In the genomic region with DNA sequence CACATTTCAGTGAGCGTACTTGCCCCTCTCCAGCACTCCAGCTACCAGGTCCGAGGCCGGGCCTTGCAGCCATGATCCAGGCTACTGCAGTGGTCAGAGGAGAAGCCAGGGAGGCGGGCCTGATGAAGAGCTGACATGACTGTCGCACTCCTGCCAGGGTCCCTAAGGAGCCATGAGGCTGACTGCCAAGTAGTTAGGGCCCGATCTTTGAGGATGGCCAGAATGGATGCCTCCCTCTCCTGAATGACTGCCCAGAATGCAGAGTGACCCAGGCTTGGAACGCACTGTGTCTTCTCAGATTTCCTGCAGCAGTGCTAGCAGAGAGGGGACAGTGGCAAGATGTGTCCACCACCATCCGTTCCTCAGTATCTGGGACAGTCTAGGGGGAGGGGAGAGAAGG, we compare ENCODE assay signal across 13 cellular contexts. TPM values are rescaled to one million over a fixed set of nuclear protein-coding genes. Genes with fewer than 3 reads are reported as not detected.
DNase-seq lines count a peak whose midpoint lies in the region; ATAC-seq and TF ChIP-seq lines count a peak whose summit lies in the region.
"Had no signal": no experiment of that assay in that cellular context is flagged by ENCODE, and none has a peak within 500 bp of the region (broad histone marks: within the 10 kb centered on the region; RNA-seq: fewer than 3 reads in every experiment).

No MANE protein-coding gene starts in this region.

- H3K9me3 ChIP-seq in heart left ventricle (peaks cover 0 to under 1% (median 0%) of the 10 kb centered on the region in 12 donors), right atrium auricular region (no peaks in the 10 kb centered on the region), psoas muscle (no peaks in the 10 kb centered on the region)
- H3K9me3 ChIP-seq: BE2C, HAP-1 had no signal

- no peaks in the 10 kb centered on the region for H3K36me3 ChIP-seq in heart left ventricle
- no peaks in the 10 kb centered on the region for H3K36me3 ChIP-seq in right atrium auricular region
- no peaks in the 10 kb centered on the region for H3K36me3 ChIP-seq in psoas muscle (ENCODE audit: insufficient read depth in 1 of 2, low read depth in 1 of 2)
- H3K36me3 ChIP-seq: BE2C, HAP-1 had no signal

- H3K27ac ChIP-seq in heart left ventricle (no peak overlapping the region), right atrium auricular region (no peak overlapping the region), psoas muscle (no peak overlapping the region)
- H3K27ac ChIP-seq: C4-2B had no signal

- peak; percentile 15 to 47 (median 36) for ATAC-seq in heart left ventricle
- peak; percentile 65 to 68 for ATAC-seq in left cardiac atrium
- ATAC-seq in psoas muscle = peak; percentile 88 to 97 (median 93)
- ATAC-seq in GM18520 (IDR thresholded peaks at IDR 0.05; ENCODE audit: unreplicated experiment) = no peak

- H3K27me3 ChIP-seq in heart left ventricle (peaks cover 0 to 44% (median 10%) of the 10 kb centered on the region in 9 donors), right atrium auricular region (no peaks in the 10 kb centered on the region), psoas muscle (ENCODE audit: insufficient read depth in 3 of 3, low read length in 2 of 3) (peaks cover 0 to 6% (median 0%) of the 10 kb centered on the region in 3 donors)
- H3K27me3 ChIP-seq: BE2C had no signal

- DNase-seq in heart left ventricle (peak in 3 of 5 donors; percentile 12 to 42 (median 23)), right atrium auricular region (ENCODE audit: low spot score) (no peak), left cardiac atrium (no peak), psoas muscle (peak; percentile 39 to 83), KG1 (lab: John Stamatoyannopoulos, UW) (no peak), cerebellum (ENCODE audit: low spot score) (no peak)
- DNase-seq: BE2C; CD4-positive, alpha-beta memory T cell; DMS79 had no signal

- WGBS in heart left ventricle, 4 donors = 52 to 64% (median 61%) methylated on average over 4 to 8 of the region's 8 CpGs
- WGBS in psoas muscle, 3 donors = 13 to 20% (median 15%) methylated on average over 8 of the region's 8 CpGs

- no peak overlapping the region for H3K4me3 ChIP-seq in heart left ventricle
- H3K4me3 ChIP-seq in right atrium auricular region = no peak overlapping the region
- H3K4me3 ChIP-seq in psoas muscle = no peak overlapping the region
- H3K4me3 ChIP-seq: HAP-1 had no signal

- no peak for TF ChIP-seq POLR2A in heart left ventricle (IDR thresholded peaks at IDR 0.05)

- H3K4me1 ChIP-seq in heart left ventricle = no peaks in the 10 kb centered on the region
- no peaks in the 10 kb centered on the region for H3K4me1 ChIP-seq in right atrium auricular region
- peaks cover 21% of the 10 kb centered on the region for H3K4me1 ChIP-seq in psoas muscle
- H3K4me1 ChIP-seq: HAP-1 had no signal

- TF ChIP-seq CTCF in heart left ventricle (IDR thresholded peaks at IDR 0.05) (no peak), right atrium auricular region (IDR thresholded peaks at IDR 0.05) (no peak), psoas muscle (IDR thresholded peaks at IDR 0.05) (no peak)

- intact Hi-C loops in heart left ventricle (cut with DNase I) (no loop called here), left cardiac atrium (cut with DNase I) (no loop called here), psoas muscle (cut with DNase I) (no loop called here)

RNA-seq across cellular contexts. Expression of gene LRFN2, which starts 24.7 kb away (rescaled TPM):
- total RNA-seq in heart left ventricle (not detected), right atrium auricular region (not detected), left cardiac atrium (not detected), psoas muscle (not detected), cerebellum (5.4 TPM)
- polyA plus RNA-seq in heart left ventricle (not detected), psoas muscle (under 1 TPM in 1 of 3 donors, not detected in 2; 0.06 TPM)
- total RNA-seq: CD4-positive, alpha-beta memory T cell; HT-29 had no signal

Comparison
In these comparisons a context has a peak if more than half of its experiments do, and no peak if none do; other contexts are left out.
1. DNase-seq: peak in heart left ventricle (3 of 5) and psoas muscle (2 of 2); none in right atrium auricular region (single experiment), left cardiac atrium (single experiment), KG1 (single experiment) and cerebellum (single experiment).